In the genomic region with DNA sequence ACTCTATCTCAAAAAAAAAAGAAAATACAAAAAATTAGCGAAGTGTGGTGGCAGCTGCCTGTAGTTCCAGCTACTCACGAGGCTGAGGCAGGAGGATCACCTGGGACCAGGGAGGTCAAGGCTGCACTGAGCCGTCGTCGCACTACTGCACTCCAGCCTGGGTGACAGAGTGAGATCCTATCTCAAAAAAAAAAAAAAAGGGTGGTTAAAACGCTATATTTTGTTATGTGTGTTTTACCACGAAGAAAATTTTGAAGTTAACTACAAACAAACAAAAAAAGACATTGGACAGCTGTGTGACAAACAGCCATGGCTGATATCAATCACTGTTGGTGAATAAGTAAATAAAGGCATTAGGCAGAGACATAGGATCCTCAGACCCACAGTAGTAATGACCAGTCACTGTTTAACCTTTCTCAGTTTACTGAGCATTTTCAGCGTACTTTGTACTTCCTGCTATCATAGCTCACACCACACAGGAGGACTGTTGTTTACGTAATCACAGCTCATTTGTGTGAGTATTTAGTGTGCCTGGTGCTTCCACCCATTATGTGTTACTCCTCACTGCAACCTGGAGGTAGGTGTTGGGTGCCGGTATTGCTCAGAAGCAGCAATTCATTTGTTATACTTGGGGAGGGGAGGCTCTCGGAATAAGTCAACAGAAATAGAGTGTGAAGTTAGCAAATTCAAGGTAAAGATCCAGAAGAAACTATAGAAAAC, we compare ENCODE assay signal across 13 cellular contexts. TPM values are rescaled to one million over a fixed set of nuclear protein-coding genes. Genes with fewer than 3 reads are reported as not detected.
DNase-seq lines count a peak whose midpoint lies in the region; ATAC-seq and TF ChIP-seq lines count a peak whose summit lies in the region.
"Had no signal": no experiment of that assay in that cellular context is flagged by ENCODE, and none has a peak within 500 bp of the region (broad histone marks: within the 10 kb centered on the region; RNA-seq: fewer than 3 reads in every experiment).

No MANE protein-coding gene starts in this region.

- no peak overlapping the region for H3K9ac ChIP-seq in HCT116 (ENCODE audit: low read length)
- H3K9ac ChIP-seq in colonic mucosa (ENCODE audit: low read depth in 2 of 2, low read length in 2 of 2) = no peak overlapping the region
- H3K9ac ChIP-seq: BLaER1 had no signal

- RAD21 ChIA-PET in HCT116 (lab: Charles Lee; ENCODE audit: low non-redundant PET in 1 of 2, low total read pairs in 2 of 2, uncharacterized antibody in 2 of 2, unreplicated experiment in 2 of 2) = no interaction called here

- H3K9me3 ChIP-seq in HCT116 (ENCODE audit: control insufficient read depth in 1 of 2, insufficient read depth in 1 of 2, low read depth in 1 of 2, low read length in 2 of 2) (no peaks in the 10 kb centered on the region), colonic mucosa (no peaks in the 10 kb centered on the region), osteoblast (ENCODE audit: low read depth, low read length) (no peaks in the 10 kb centered on the region)
- H3K9me3 ChIP-seq: BLaER1 had no signal

- no peaks in the 10 kb centered on the region for H3K27me3 ChIP-seq in HCT116 (ENCODE audit: insufficient read depth, low read length)
- no peaks in the 10 kb centered on the region for H3K27me3 ChIP-seq in colonic mucosa
- no peaks in the 10 kb centered on the region for H3K27me3 ChIP-seq in osteoblast (ENCODE audit: insufficient read depth, low read length)
- H3K27me3 ChIP-seq: BLaER1 had no signal

- H4K20me1 ChIP-seq in HCT116 (ENCODE audit: insufficient read depth) (no peaks in the 10 kb centered on the region), osteoblast (ENCODE audit: insufficient read depth, low read length) (no peaks in the 10 kb centered on the region)
- H4K20me1 ChIP-seq: BLaER1 had no signal

- H3K36me3 ChIP-seq in HCT116 (ENCODE audit: control insufficient read depth in 1 of 2, insufficient read depth in 2 of 2, low read length in 2 of 2) (no peaks in the 10 kb centered on the region), colonic mucosa (no peaks in the 10 kb centered on the region), osteoblast (ENCODE audit: insufficient read depth, low read length) (no peaks in the 10 kb centered on the region)
- H3K36me3 ChIP-seq: BLaER1 had no signal

- no peak overlapping the region for H3K27ac ChIP-seq in HCT116 (ENCODE audit: low read depth, low read length)
- H3K27ac ChIP-seq in colonic mucosa = peak overlapping the region; percentile 69
- no peak overlapping the region for H3K27ac ChIP-seq in osteoblast (ENCODE audit: low read depth, low read length)
- H3K27ac ChIP-seq: BLaER1 had no signal

- peak overlapping the region; percentile 26 for H2AFZ ChIP-seq in HCT116 (ENCODE audit: low read depth, low read length, poor library complexity, severe bottlenecking)
- H2AFZ ChIP-seq in osteoblast (ENCODE audit: low read length) = peak overlapping the region; percentile 3

- no peak for DNase-seq in HCT116 (ENCODE audit: low read depth, low spot score)
- peak; percentile 16 for DNase-seq in NCI-H510A treated with DMSO at 0.1 percent for 48 hours (lab: John Stamatoyannopoulos, UW)
- peak; percentile 51 for DNase-seq in colonic mucosa
- DNase-seq in osteoblast (ENCODE audit: insufficient read length, low spot score, missing footprints) = peak; percentile 36
- DNase-seq in NCI-H2196 treated with DMSO at 0.1 percent for 48 hours (lab: John Stamatoyannopoulos, UW; ENCODE audit: unreplicated experiment) = no peak
- DNase-seq: cerebellar nuclear complex, Kasumi-1, naive B cell, NCI-H226 had no signal

- ATAC-seq in HCT116 = no peak
- ATAC-seq in GM19455 (IDR thresholded peaks at IDR 0.05; ENCODE audit: unreplicated experiment) = no peak
- ATAC-seq in HG03280 (IDR thresholded peaks at IDR 0.05; ENCODE audit: unreplicated experiment) = no peak
- no peak for ATAC-seq in GM18861 (IDR thresholded peaks at IDR 0.05; ENCODE audit: unreplicated experiment)

- TF ChIP-seq RAD21 in HCT116 (IDR thresholded peaks at IDR 0.05; ENCODE audit: low read depth) = no peak

- H3K9me2 ChIP-seq in HCT116 (ENCODE audit: insufficient read depth) = no peaks in the 10 kb centered on the region

- TF ChIP-seq CTCF in HCT116 (IDR thresholded peaks at IDR 0.05 in 2 of 3, conservative IDR thresholded peaks at IDR 0.05 in 1 of 3; ENCODE audit: borderline replicate concordance in 1 of 3, insufficient read depth in 1 of 3, low read depth in 2 of 3, low read length in 2 of 3) (no peak), colonic mucosa (IDR thresholded peaks at IDR 0.05) (no peak), osteoblast (IDR thresholded peaks at IDR 0.05; ENCODE audit: extremely low read depth, low read depth, low read length) (no peak)

- POLR2A ChIA-PET in HCT116 (lab: Charles Lee) = no interaction called here

- H3K4me3 ChIP-seq in HCT116 (replicated peaks in 1 of 2; ENCODE audit: low read depth in 1 of 2, low read length in 2 of 2) (no peak overlapping the region), colonic mucosa (no peak overlapping the region), osteoblast (ENCODE audit: insufficient read depth, low read length) (no peak overlapping the region)
- H3K4me3 ChIP-seq: BLaER1 had no signal

- BruUV-seq in HCT116 (replicated peaks; lab: Mats Ljungman, UMichigan) = no TSS peak

- no peaks in the 10 kb centered on the region for H3K79me2 ChIP-seq in HCT116 (ENCODE audit: insufficient read depth, low read length)
- no peaks in the 10 kb centered on the region for H3K79me2 ChIP-seq in osteoblast (ENCODE audit: insufficient read depth, low read length)

- CTCF ChIA-PET in HCT116 (lab: Charles Lee) = no interaction called here

- H3K4me1 ChIP-seq in HCT116 (ENCODE audit: control insufficient read depth in 1 of 2, insufficient read depth in 2 of 2, low read length in 2 of 2) (peaks cover 0 to 6% of the 10 kb centered on the region in 2 experiments; a peak in 1 of 4 replicates), colonic mucosa (no peaks in the 10 kb centered on the region), osteoblast (ENCODE audit: insufficient read depth, low read length) (no peaks in the 10 kb centered on the region)

- intact Hi-C loops in HCT116 (cut with micrococcal nuclease) = no loop called here
- intact Hi-C loops in colonic mucosa (cut with DNase I) = no loop called here

- TF ChIP-seq POLR2A in HCT116 (IDR thresholded peaks at IDR 0.05; ENCODE audit: borderline replicate concordance, extremely low read depth, insufficient read depth, insufficient read length) = no peak

- H3K4me2 ChIP-seq in HCT116 (ENCODE audit: low read length) = no peak overlapping the region
- no peak overlapping the region for H3K4me2 ChIP-seq in osteoblast (ENCODE audit: insufficient read depth, low read length)
- H3K4me2 ChIP-seq: BLaER1 had no signal

TF ChIP-seq in HCT116, 20 proteins besides CTCF, POLR2A, EP300 and RAD21:
- TF ChIP-seq CEBPB (IDR thresholded peaks at IDR 0.05; ENCODE audit: low read depth) = no peak
- no peak for TF ChIP-seq SP1 (IDR thresholded peaks at IDR 0.05; ENCODE audit: low read depth)
- TF ChIP-seq, protein P1, sequence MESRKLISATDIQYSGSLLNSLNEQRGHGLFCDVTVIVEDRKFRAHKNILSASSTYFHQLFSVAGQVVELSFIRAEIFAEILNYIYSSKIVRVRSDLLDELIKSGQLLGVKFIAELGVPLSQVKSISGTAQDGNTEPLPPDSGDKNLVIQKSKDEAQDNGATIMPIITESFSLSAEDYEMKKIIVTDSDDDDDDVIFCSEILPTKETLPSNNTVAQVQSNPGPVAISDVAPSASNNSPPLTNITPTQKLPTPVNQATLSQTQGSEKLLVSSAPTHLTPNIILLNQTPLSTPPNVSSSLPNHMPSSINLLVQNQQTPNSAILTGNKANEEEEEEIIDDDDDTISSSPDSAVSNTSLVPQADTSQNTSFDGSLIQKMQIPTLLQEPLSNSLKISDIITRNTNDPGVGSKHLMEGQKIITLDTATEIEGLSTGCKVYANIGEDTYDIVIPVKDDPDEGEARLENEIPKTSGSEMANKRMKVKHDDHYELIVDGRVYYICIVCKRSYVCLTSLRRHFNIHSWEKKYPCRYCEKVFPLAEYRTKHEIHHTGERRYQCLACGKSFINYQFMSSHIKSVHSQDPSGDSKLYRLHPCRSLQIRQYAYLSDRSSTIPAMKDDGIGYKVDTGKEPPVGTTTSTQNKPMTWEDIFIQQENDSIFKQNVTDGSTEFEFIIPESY (IDR thresholded peaks at IDR 0.05; ENCODE audit: extremely low read depth, insufficient replicate concordance, low read length) = no peak
- TF ChIP-seq POLR2AphosphoS5 (IDR thresholded peaks at IDR 0.05; ENCODE audit: low read depth, low read length) = no peak
- no peak for TF ChIP-seq SIN3A (IDR thresholded peaks at IDR 0.05; ENCODE audit: low read depth)
- TF ChIP-seq TCF7L2 (IDR thresholded peaks at IDR 0.05; ENCODE audit: borderline replicate concordance, extremely low read depth, insufficient read depth, insufficient read length) = no peak
- TF ChIP-seq EZH2phosphoT487 (IDR thresholded peaks at IDR 0.05; ENCODE audit: borderline replicate concordance) = no peak
- TF ChIP-seq, protein P2, sequence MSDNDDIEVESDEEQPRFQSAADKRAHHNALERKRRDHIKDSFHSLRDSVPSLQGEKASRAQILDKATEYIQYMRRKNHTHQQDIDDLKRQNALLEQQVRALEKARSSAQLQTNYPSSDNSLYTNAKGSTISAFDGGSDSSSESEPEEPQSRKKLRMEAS (IDR thresholded peaks at IDR 0.05) = no peak
- TF ChIP-seq JUND (IDR thresholded peaks at IDR 0.05) = no peak
- no peak for TF ChIP-seq SRF (IDR thresholded peaks at IDR 0.05; ENCODE audit: low read depth)
- TF ChIP-seq EZH2 (IDR thresholded peaks at IDR 0.05) = no peak
- TF ChIP-seq CBX3 (IDR thresholded peaks at IDR 0.05; ENCODE audit: low read depth) = no peak
- no peak for TF ChIP-seq FOSL1 (IDR thresholded peaks at IDR 0.05; ENCODE audit: low read depth)
- TF ChIP-seq ZNF274 (IDR thresholded peaks at IDR 0.05; ENCODE audit: low read depth, low read length) = no peak
- TF ChIP-seq EGR1 (IDR thresholded peaks at IDR 0.05; ENCODE audit: low read depth) = no peak

RNA-seq across cellular contexts. Expression of a gene that starts 55.4 kb away (rescaled TPM):
- total RNA-seq in HCT116 (2021; ENCODE audit: unreplicated experiment) (52.4 TPM), colonic mucosa (10 to 100 TPM; 21.5 to 30.6 TPM), osteoblast (106 and 109 TPM in 2 replicates)
- polyA plus RNA-seq in HCT116 (2012) = 32.6 and 47.0 TPM in 2 replicates

Comparison
In these comparisons a context has a peak if more than half of its experiments do, and no peak if none do; other contexts are left out.
1. DNase-seq: peak in NCI-H510A treated with DMSO at 0.1 percent for 48 hours (single experiment), colonic mucosa (single experiment) and osteoblast (single experiment); none in HCT116 (single experiment) and NCI-H2196 treated with DMSO at 0.1 percent for 48 hours (single experiment).